In genomic region chr2:23826079-23826478, GRCh38 we compare ENCODE assay signal across 13 cellular contexts.
A peak's percentile ranks its signal among the peaks of the same experiment; 100 is the strongest.
DNase-seq lines count a peak whose midpoint lies in the region; ATAC-seq, FAIRE-seq and TF ChIP-seq lines count a peak whose summit lies in the region.
"Had no signal": no experiment of that assay in that cellular context is flagged by ENCODE, and none has a peak within 500 bp of the region (broad histone marks: within the 10 kb centered on the region; RNA-seq: fewer than 3 reads in every experiment).

No MANE protein-coding gene starts in this region.

- ATAC-seq in GM19452 (IDR thresholded peaks at IDR 0.05; ENCODE audit: unreplicated experiment) (no peak), HG03354 (IDR thresholded peaks at IDR 0.05; ENCODE audit: poor library complexity, severe bottlenecking, unreplicated experiment) (no peak)
- ATAC-seq: activated CD4-positive, alpha-beta T cell treated with anti-CD3 and anti-CD28 coated beads for 36 hours had no signal

- BruUV-seq in PC-9 (replicated peaks; lab: Mats Ljungman, UMichigan): no TSS peak

- CTCF ChIA-PET in PC-9 (lab: Charles Lee): no interaction called here

- no peak for TF ChIP-seq POLR2A in GM12891 (IDR thresholded peaks at IDR 0.05; ENCODE audit: low read depth, low read length)

- H2AFZ ChIP-seq in Karpas-422 (ENCODE audit: low read length) (no peak overlapping the region), PC-9 (no peak overlapping the region)

- intact Hi-C loops in PC-9 (cut with micrococcal nuclease; ENCODE audit: unreplicated experiment): no loop called here

- POLR2A ChIA-PET in PC-9 (lab: Charles Lee; ENCODE audit: unreplicated experiment): no interaction called here

- no peak overlapping the region for H3K4me3 ChIP-seq in Karpas-422 (ENCODE audit: low read length)
- no peak overlapping the region for H3K4me3 ChIP-seq in PC-9

- H3K4me1 ChIP-seq in Karpas-422 (ENCODE audit: low read length) (peaks cover 33% of the 10 kb centered on the region), PC-9 (replicated peaks; ENCODE audit: insufficient read depth) (peaks cover 18% of the 10 kb centered on the region)

- H3K4me2 ChIP-seq in Karpas-422 (ENCODE audit: low read depth, low read length, poor library complexity, severe bottlenecking) (no peak overlapping the region), PC-9 (no peak overlapping the region)

- H3K9me3 ChIP-seq in Karpas-422 (ENCODE audit: low read length) (no peaks in the 10 kb centered on the region), PC-9 (ENCODE audit: insufficient read depth, low read depth) (no peaks in the 10 kb centered on the region)

- H3K9ac ChIP-seq in Karpas-422 (ENCODE audit: low read length): no peak overlapping the region

- H3F3A ChIP-seq in PC-9 (ENCODE audit: insufficient read depth, low read depth): no peaks in the 10 kb centered on the region; the same call in 1 of the 2 replicates

- H3K9me2 ChIP-seq in Karpas-422 (replicated peaks; ENCODE audit: insufficient read depth, low read length): no peaks in the 10 kb centered on the region
- no peaks in the 10 kb centered on the region for H3K9me2 ChIP-seq in PC-9 (ENCODE audit: insufficient read depth)

- peak overlapping the region; percentile 51 for H3K27ac ChIP-seq in Karpas-422 (ENCODE audit: low read length)
- 0 out of 2 replicates have a peak overlapping the region, but pooled peaks have one; percentile 10 for H3K27ac ChIP-seq in PC-9

- DNase-seq in GM12891 (ENCODE audit: insufficient read length, low spot score): no peak
- DNase-seq in Karpas-422: peak; percentile 42
- DNase-seq in PC-9: no peak
- peak; percentile 44 for DNase-seq in fibroblast of peridontal ligament (ENCODE audit: extremely low read depth)
- no peak for DNase-seq in DMS79 treated with DMSO at 0.1 percent for 48 hours (lab: John Stamatoyannopoulos, UW)
- DNase-seq: activated CD4-positive, alpha-beta T cell treated with anti-CD3 and anti-CD28 coated beads for 36 hours; activated naive CD8-positive, alpha-beta T cell treated with anti-CD3 and anti-CD28 coated beads for 36 hours; erythroblast; hypothalamus; NCI-H510A treated with DMSO at 0.1 percent for 48 hours; T-helper 1 cell had no signal

- H3K27me3 ChIP-seq in Karpas-422 (ENCODE audit: low read length) (no peaks in the 10 kb centered on the region), PC-9 (ENCODE audit: insufficient read depth, low read depth) (no peaks in the 10 kb centered on the region)

- peak; percentile 51 for FAIRE-seq in GM12891 (lab: Jason Lieb, UNC)

- no peaks in the 10 kb centered on the region for H3K36me3 ChIP-seq in Karpas-422 (ENCODE audit: insufficient read depth, low read length)
- no peaks in the 10 kb centered on the region for H3K36me3 ChIP-seq in PC-9 (ENCODE audit: low read depth)

- 0 out of 2 replicates have a peak, but pooled peaks cover 8% of the 10 kb centered on the region for H3K79me2 ChIP-seq in Karpas-422 (ENCODE audit: low read length)
- no peaks in the 10 kb centered on the region for H3K79me2 ChIP-seq in PC-9 (ENCODE audit: low read depth)

- TF ChIP-seq CTCF in PC-9 (conservative IDR thresholded peaks at IDR 0.05): no peak

- H4K20me1 ChIP-seq in Karpas-422 (ENCODE audit: insufficient read depth, low read depth, low read length) (no peaks in the 10 kb centered on the region), PC-9 (ENCODE audit: insufficient read depth) (no peaks in the 10 kb centered on the region)

TF ChIP-seq in GM12891, 5 proteins besides CTCF, POLR2A, EP300 and RAD21:
- TF ChIP-seq TAF1 (IDR thresholded peaks at IDR 0.05; ENCODE audit: low read depth, low read length) (no peak), SPI1 (IDR thresholded peaks at IDR 0.05; ENCODE audit: low read depth, low read length) (no peak), POLR2AphosphoS5 (IDR thresholded peaks at IDR 0.05; ENCODE audit: low read depth, low read length) (no peak), POU2F2 (IDR thresholded peaks at IDR 0.05; ENCODE audit: low read depth, low read length) (no peak), PAX5 (IDR thresholded peaks at IDR 0.05; ENCODE audit: insufficient read depth, low read length, severe bottlenecking) (no peak)

Comparison
In these comparisons a context has a peak if more than half of its experiments do, and no peak if none do; other contexts are left out.
1. DNase-seq: peak in Karpas-422 (single experiment) and fibroblast of peridontal ligament (single experiment); none in GM12891 (single experiment), PC-9 (0 of 2) and DMS79 treated with DMSO at 0.1 percent for 48 hours (single experiment).